ENCODE assay signal across 8 cellular contexts in the genomic region with DNA sequence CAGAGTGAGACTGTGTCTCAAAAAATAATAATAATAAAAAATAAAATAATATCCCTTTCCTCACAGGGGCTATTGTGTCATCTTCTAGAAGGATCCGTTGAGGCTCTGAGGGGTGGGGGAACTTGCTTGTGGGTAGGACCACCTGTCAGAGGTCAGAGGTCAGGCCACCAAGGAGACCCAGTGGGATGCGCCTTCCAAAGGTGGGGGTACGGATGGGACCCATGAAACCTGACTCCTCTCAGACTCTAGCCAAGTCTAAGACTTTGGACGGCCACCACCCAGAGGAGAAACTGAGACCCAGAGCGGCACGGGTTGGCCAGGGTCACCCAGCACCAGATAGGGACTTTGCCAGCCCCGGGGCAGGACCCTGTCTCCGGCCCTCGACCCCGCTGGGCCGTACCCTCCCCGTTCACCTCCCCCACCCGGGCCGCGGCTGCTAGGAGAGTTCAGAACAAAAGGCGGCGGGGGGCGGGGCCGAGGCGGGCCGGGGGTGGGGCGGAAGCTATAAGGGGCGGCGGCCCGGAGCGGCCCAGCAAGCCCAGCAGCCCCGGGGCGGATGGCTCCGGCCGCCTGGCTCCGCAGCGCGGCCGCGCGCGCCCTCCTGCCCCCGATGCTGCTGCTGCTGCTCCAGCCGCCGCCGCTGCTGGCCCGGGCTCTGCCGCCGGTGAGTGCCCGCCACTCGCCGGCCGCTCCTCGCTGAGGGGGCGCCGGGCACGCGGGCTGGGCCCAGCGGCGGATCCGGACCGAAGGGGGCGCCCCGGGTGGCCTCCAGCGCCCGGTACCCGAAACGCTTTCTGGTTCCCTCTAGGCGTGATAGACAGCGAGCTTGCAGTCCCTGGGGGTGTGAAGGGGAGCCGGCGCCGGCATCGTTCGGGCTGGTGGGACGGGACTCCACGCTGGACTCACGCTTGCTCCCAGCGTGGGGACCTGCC. TPM values are rescaled to one million over a fixed set of nuclear protein-coding genes. Genes with fewer than 3 reads are reported as not detected.
DNase-seq lines count a peak whose midpoint lies in the region; ATAC-seq and TF ChIP-seq lines count a peak whose summit lies in the region.

A gene with protein sequence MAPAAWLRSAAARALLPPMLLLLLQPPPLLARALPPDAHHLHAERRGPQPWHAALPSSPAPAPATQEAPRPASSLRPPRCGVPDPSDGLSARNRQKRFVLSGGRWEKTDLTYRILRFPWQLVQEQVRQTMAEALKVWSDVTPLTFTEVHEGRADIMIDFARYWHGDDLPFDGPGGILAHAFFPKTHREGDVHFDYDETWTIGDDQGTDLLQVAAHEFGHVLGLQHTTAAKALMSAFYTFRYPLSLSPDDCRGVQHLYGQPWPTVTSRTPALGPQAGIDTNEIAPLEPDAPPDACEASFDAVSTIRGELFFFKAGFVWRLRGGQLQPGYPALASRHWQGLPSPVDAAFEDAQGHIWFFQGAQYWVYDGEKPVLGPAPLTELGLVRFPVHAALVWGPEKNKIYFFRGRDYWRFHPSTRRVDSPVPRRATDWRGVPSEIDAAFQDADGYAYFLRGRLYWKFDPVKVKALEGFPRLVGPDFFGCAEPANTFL (plus strand): TSS at position 535 of the 932 bp plus-strand sequence. CDS start 22 bp downstream, at position 557.

- intact Hi-C loops in sciatic nerve (cut with DNase I): no loop called here

- H3K9me3 Mint-ChIP-seq in activated naive CD4-positive, alpha-beta T cell treated with anti-CD3 and anti-CD28 coated beads, Interleukin-2, amount 50 U/mL, for 72 hours: no peaks in the 10 kb centered on the region

- DNase-seq in NCI-H1417 (lab: John Stamatoyannopoulos, UW) (peak; percentile 41 to 66 (median 58)), NCI-H1417 treated with DMSO at 0.1 percent for 48 hours (lab: John Stamatoyannopoulos, UW) (no peak), Peyer's patch (peak; percentile 77 to 82 (median 79)), right atrium auricular region (ENCODE audit: low spot score) (no peak), sciatic nerve (ENCODE audit: low spot score) (peak; percentile 83)
- DNase-seq in activated naive CD4-positive, alpha-beta T cell treated with anti-CD3 and anti-CD28 coated beads, Interleukin-2, amount 50 U/mL, for 72 hours (ENCODE audit: low spot score in 2 of 2): no peak

- H3K27me3 ChIP-seq in Peyer's patch: no peaks in the 10 kb centered on the region
- no peaks in the 10 kb centered on the region for H3K27me3 ChIP-seq in right atrium auricular region

- H3K4me3 ChIP-seq in Peyer's patch: peak within 1 kb of the TSS; percentile 35 to 65 (median 55)
- peak within 1 kb of the TSS; percentile 41 to 56 for H3K4me3 ChIP-seq in right atrium auricular region

- H3K9me3 ChIP-seq in Peyer's patch (no peaks in the 10 kb centered on the region), right atrium auricular region (no peaks in the 10 kb centered on the region)

- peak within 1 kb of the TSS; percentile 25 to 77 (median 44) for H3K27ac ChIP-seq in Peyer's patch
- H3K27ac ChIP-seq in right atrium auricular region: peak within 1 kb of the TSS; percentile 79 to 87

- TF ChIP-seq POLR2A in Peyer's patch (IDR thresholded peaks at IDR 0.05): no peak

- TF ChIP-seq CTCF in Peyer's patch (IDR thresholded peaks at IDR 0.05): peak in 1 of 6 experiments; percentile 7
- TF ChIP-seq CTCF in right atrium auricular region (IDR thresholded peaks at IDR 0.05): no peak

- H3K4me1 ChIP-seq in Peyer's patch (peaks cover 0 to 41% (median 23%) of the 10 kb centered on the region in 4 donors), right atrium auricular region (peaks cover 0 to 57% of the 10 kb centered on the region in 2 donors)

- no peaks in the 10 kb centered on the region for H3K36me3 Mint-ChIP-seq in activated naive CD4-positive, alpha-beta T cell treated with anti-CD3 and anti-CD28 coated beads, Interleukin-2, amount 50 U/mL, for 72 hours

- H3K36me3 ChIP-seq in Peyer's patch (no peaks in the 10 kb centered on the region), right atrium auricular region (no peaks in the 10 kb centered on the region)

- no peak within 1 kb of the TSS for H3K27ac Mint-ChIP-seq in activated naive CD4-positive, alpha-beta T cell treated with anti-CD3 and anti-CD28 coated beads, Interleukin-2, amount 50 U/mL, for 72 hours

- peak; percentile 44 to 65 for ATAC-seq in activated naive CD4-positive, alpha-beta T cell treated with anti-CD3 and anti-CD28 coated beads, Interleukin-2, amount 50 U/mL, for 72 hours
- ATAC-seq in sciatic nerve: peak; percentile 33
- no peak for ATAC-seq in GM18520 (IDR thresholded peaks at IDR 0.05; ENCODE audit: unreplicated experiment)
- ATAC-seq in GM19467 (IDR thresholded peaks at IDR 0.05; ENCODE audit: unreplicated experiment): no peak

RNA-seq across cellular contexts. Expression of the gene that starts here (rescaled TPM):
- total RNA-seq in Peyer's patch: 10 to 100 TPM in 3 of 4 donors, 1 to 10 TPM in 1; 2.9 to 19.5 (median 13.7) TPM
- total RNA-seq in activated naive CD4-positive, alpha-beta T cell treated with anti-CD3 and anti-CD28 coated beads, Interleukin-2, amount 50 U/mL, for 72 hours: under 1 TPM; 0.23 to 0.32 TPM
- total RNA-seq in right atrium auricular region: 10 to 100 TPM in 1 of 2 donors, 1 to 10 TPM in 1; 2.2 to 12.3 TPM
- total RNA-seq in sciatic nerve: 3.9 TPM

Comparison
In these comparisons a context has a peak if more than half of its experiments do, and no peak if none do; other contexts are left out.
1. DNase-seq: peak in NCI-H1417 (3 of 3), Peyer's patch (3 of 3) and sciatic nerve (single experiment); none in NCI-H1417 treated with DMSO at 0.1 percent for 48 hours (single experiment), activated naive CD4-positive, alpha-beta T cell treated with anti-CD3 and anti-CD28 coated beads, Interleukin-2, amount 50 U/mL, for 72 hours (0 of 2) and right atrium auricular region (single experiment).
2. Peak in ATAC-seq in activated naive CD4-positive, alpha-beta T cell treated with anti-CD3 and anti-CD28 coated beads, Interleukin-2, amount 50 U/mL, for 72 hours; RNA of the gene not detected or under 1 TPM.